Comparison of ENCODE assay signal across 8 cellular contexts in the genomic region with DNA sequence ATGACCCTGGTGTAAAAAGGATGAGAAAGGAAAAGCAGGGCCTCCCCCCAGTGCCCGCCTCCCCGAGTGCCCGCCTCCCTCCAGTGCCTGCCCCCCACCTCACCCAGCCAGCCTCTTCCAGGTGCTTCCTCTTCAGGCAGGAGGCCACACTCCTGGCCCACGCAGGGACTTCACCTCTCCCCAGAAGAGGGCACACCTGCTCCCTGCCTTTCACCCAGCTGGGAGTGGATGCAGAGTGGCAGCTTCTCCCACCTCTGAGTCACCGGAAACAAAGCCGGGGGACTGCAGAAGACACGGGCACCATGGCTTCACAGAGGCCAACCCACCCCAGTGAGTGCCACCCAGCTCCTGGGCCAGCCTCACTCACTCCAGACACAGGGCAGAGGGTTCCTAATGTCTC. TPM values are rescaled to one million over a fixed set of nuclear protein-coding genes. Genes with fewer than 3 reads are reported as not detected.
DNase-seq lines count a peak whose midpoint lies in the region; ATAC-seq and TF ChIP-seq lines count a peak whose summit lies in the region.

No MANE protein-coding gene starts in this region.

- ATAC-seq in WTC11 (peak; percentile 86), HG03432 (IDR thresholded peaks at IDR 0.05; ENCODE audit: unreplicated experiment) (no peak)

- no peak for TF ChIP-seq CTCF in MCF 10A (IDR thresholded peaks at IDR 0.05; ENCODE audit: unreplicated experiment)
- TF ChIP-seq CTCF in mammary epithelial cell (conservative IDR thresholded peaks at IDR 0.05 in 1 of 2, IDR thresholded peaks at IDR 0.05 in 1 of 2; ENCODE audit: extremely low read depth in 1 of 2, insufficient read depth in 1 of 2, low read depth in 1 of 2, low read length in 2 of 2), result peak in 1 of 2 donors; percentile 40
- no peak for TF ChIP-seq CTCF in WTC11 (IDR thresholded peaks at IDR 0.05)
- TF ChIP-seq CTCF in epithelial cell of esophagus (IDR thresholded peaks at IDR 0.05; ENCODE audit: insufficient read depth, low read depth, low read length, missing control alignments), result peak; percentile 22
- TF ChIP-seq CTCF in thyroid gland (IDR thresholded peaks at IDR 0.05), result peak in 2 of 6 experiments; percentile 22 to 27

- POLR2A ChIA-PET in MCF 10A (lab: Yijun Ruan, JAX), result no interaction called here
- POLR2A ChIA-PET in WTC11 (lab: Charles Lee), result no interaction called here

- no TSS peak for BruUV-seq in MCF 10A (replicated peaks; lab: Mats Ljungman, UMichigan)
- BruUV-seq in mammary epithelial cell (replicated peaks; lab: Mats Ljungman, UMichigan), result no TSS peak

- no peak for TF ChIP-seq POLR2A in thyroid gland (IDR thresholded peaks at IDR 0.05)

- in situ Hi-C loops in mammary epithelial cell (cut with MboI; ENCODE audit: low sequenced_read_pairs in 2 of 2), result loop anchor here (25.0 kb wide), 2 partner anchors 188 to 837 kb away; no protein-coding TSS in a partner anchor

- H3K4me1 Mint-ChIP-seq in MCF 10A (ENCODE audit: insufficient read depth, unreplicated experiment) (no peaks in the 10 kb centered on the region), WTC11 (peaks cover 19% of the 10 kb centered on the region)

- no peaks in the 10 kb centered on the region for H3K4me1 ChIP-seq in mammary epithelial cell (ENCODE audit: insufficient read depth, low read length)
- peaks cover 8 to 28% of the 10 kb centered on the region in 2 donors for H3K4me1 ChIP-seq in thyroid gland

- H3K9me3 ChIP-seq in mammary epithelial cell (replicated peaks; ENCODE audit: insufficient read depth, low read length), result no peaks in the 10 kb centered on the region
- no peaks in the 10 kb centered on the region for H3K9me3 ChIP-seq in thyroid gland

- H3K36me3 ChIP-seq in mammary epithelial cell (ENCODE audit: insufficient read depth, low read length), result no peaks in the 10 kb centered on the region
- H3K36me3 ChIP-seq in thyroid gland, result no peaks in the 10 kb centered on the region

- no peak overlapping the region for H3K4me3 ChIP-seq in mammary epithelial cell (replicated peaks in 1 of 3; ENCODE audit: insufficient read depth in 1 of 3, low read depth in 2 of 3, low read length in 3 of 3)
- no peak overlapping the region for H3K4me3 ChIP-seq in epithelial cell of esophagus (ENCODE audit: low read length)
- no peak overlapping the region for H3K4me3 ChIP-seq in thyroid gland (replicated peaks in 1 of 3)

- H3K27me3 Mint-ChIP-seq in MCF 10A (ENCODE audit: insufficient read depth, unreplicated experiment), result no peaks in the 10 kb centered on the region
- no peaks in the 10 kb centered on the region for H3K27me3 Mint-ChIP-seq in WTC11 (ENCODE audit: low read depth)

- H3K27ac Mint-ChIP-seq in MCF 10A (ENCODE audit: low read depth, unreplicated experiment) (no peak overlapping the region), WTC11 (no peak overlapping the region)

- dilution Hi-C loops in mammary epithelial cell (cut with HindIII; ENCODE audit: low sequenced_read_pairs), result no loop called here

- H3K27me3 ChIP-seq in mammary epithelial cell (ENCODE audit: insufficient read depth, low read length) (no peaks in the 10 kb centered on the region), thyroid gland (no peaks in the 10 kb centered on the region)

- no peak overlapping the region for H3K9ac ChIP-seq in mammary epithelial cell (ENCODE audit: insufficient read depth, low read length)

- no peaks in the 10 kb centered on the region for H4K20me1 ChIP-seq in mammary epithelial cell (ENCODE audit: insufficient read depth, low read length)

- H3K4me3 Mint-ChIP-seq in MCF 10A (ENCODE audit: unreplicated experiment) (no peak overlapping the region), WTC11 (no peak overlapping the region)

- CTCF ChIA-PET in MCF 10A (lab: Yijun Ruan, JAX), result no interaction called here
- CTCF ChIA-PET in mammary epithelial cell (lab: Charles Lee; ENCODE audit: low non-redundant PET), result no interaction called here
- CTCF ChIA-PET in WTC11 (lab: Charles Lee), result interaction anchor here (1.0 to 2.2 kb wide), 9 partner anchors 14 to 306 kb away, joined by 3 to 8 read pairs (median 4); no protein-coding TSS in a partner anchor

- H3K27ac ChIP-seq in mammary epithelial cell (ENCODE audit: insufficient read depth, low read depth, low read length), result no peak overlapping the region
- H3K27ac ChIP-seq in thyroid gland, result no peak overlapping the region

- H3K9me3 Mint-ChIP-seq in MCF 10A (ENCODE audit: unreplicated experiment), result no peaks in the 10 kb centered on the region
- peaks cover 3% of the 10 kb centered on the region for H3K9me3 Mint-ChIP-seq in WTC11

- H3K4me2 ChIP-seq in mammary epithelial cell (ENCODE audit: insufficient read depth, low read depth, low read length), result no peak overlapping the region

- H2AFZ ChIP-seq in mammary epithelial cell (ENCODE audit: low read depth, low read length), result no peak overlapping the region

- 81% methylated on average over 3 of the region's 7 CpGs for WGBS in mammary epithelial cell (ENCODE audit: low coverage, missing lambda C conversion rate)
- WGBS in thyroid gland, 2 donors, result 52 to 62% methylated on average over 4 of the region's 7 CpGs

- H3K79me2 ChIP-seq in mammary epithelial cell (ENCODE audit: insufficient read depth, low read length), result no peaks in the 10 kb centered on the region

- H3K36me3 Mint-ChIP-seq in MCF 10A (ENCODE audit: insufficient read depth, unreplicated experiment) (peaks cover 14% of the 10 kb centered on the region), WTC11 (no peaks in the 10 kb centered on the region)

- intact Hi-C loops in MCF 10A (cut with micrococcal nuclease), result no loop called here
- intact Hi-C loops in mammary epithelial cell (cut with micrococcal nuclease), result loop anchor here (1.0 kb wide), 1 partner anchor 19 kb away; no protein-coding TSS in a partner anchor
- intact Hi-C loops in thyroid gland (cut with DNase I), result no loop called here

- DNase-seq in MCF 10A (ENCODE audit: unreplicated experiment) (peak; percentile 59), mammary epithelial cell (no peak), WTC11 (ENCODE audit: low spot score) (peak; percentile 62), epithelial cell of esophagus (ENCODE audit: low read depth) (peak; percentile 39), thyroid gland (peak; percentile 14 to 39), islet precursor cell (no peak), NCI-H774 (lab: John Stamatoyannopoulos, UW) (no peak)

TF ChIP-seq in WTC11, 78 proteins besides CTCF, POLR2A, EP300 and RAD21 (continues in another document):
- TF ChIP-seq TP53 (CRISPR knock-in tag; IDR thresholded peaks at IDR 0.05) (no peak), KAT7 (CRISPR knock-in tag; IDR thresholded peaks at IDR 0.05; ENCODE audit: borderline replicate concordance) (no peak), JUN (CRISPR knock-in tag; IDR thresholded peaks at IDR 0.05) (no peak), IRF2 (CRISPR knock-in tag; IDR thresholded peaks at IDR 0.05; ENCODE audit: borderline replicate concordance, low read depth) (no peak), FOXJ3 (CRISPR knock-in tag; IDR thresholded peaks at IDR 0.05; ENCODE audit: borderline replicate concordance) (no peak), ZNF263 (CRISPR knock-in tag; IDR thresholded peaks at IDR 0.05; ENCODE audit: low read depth) (no peak)
- TF ChIP-seq, protein P1, sequence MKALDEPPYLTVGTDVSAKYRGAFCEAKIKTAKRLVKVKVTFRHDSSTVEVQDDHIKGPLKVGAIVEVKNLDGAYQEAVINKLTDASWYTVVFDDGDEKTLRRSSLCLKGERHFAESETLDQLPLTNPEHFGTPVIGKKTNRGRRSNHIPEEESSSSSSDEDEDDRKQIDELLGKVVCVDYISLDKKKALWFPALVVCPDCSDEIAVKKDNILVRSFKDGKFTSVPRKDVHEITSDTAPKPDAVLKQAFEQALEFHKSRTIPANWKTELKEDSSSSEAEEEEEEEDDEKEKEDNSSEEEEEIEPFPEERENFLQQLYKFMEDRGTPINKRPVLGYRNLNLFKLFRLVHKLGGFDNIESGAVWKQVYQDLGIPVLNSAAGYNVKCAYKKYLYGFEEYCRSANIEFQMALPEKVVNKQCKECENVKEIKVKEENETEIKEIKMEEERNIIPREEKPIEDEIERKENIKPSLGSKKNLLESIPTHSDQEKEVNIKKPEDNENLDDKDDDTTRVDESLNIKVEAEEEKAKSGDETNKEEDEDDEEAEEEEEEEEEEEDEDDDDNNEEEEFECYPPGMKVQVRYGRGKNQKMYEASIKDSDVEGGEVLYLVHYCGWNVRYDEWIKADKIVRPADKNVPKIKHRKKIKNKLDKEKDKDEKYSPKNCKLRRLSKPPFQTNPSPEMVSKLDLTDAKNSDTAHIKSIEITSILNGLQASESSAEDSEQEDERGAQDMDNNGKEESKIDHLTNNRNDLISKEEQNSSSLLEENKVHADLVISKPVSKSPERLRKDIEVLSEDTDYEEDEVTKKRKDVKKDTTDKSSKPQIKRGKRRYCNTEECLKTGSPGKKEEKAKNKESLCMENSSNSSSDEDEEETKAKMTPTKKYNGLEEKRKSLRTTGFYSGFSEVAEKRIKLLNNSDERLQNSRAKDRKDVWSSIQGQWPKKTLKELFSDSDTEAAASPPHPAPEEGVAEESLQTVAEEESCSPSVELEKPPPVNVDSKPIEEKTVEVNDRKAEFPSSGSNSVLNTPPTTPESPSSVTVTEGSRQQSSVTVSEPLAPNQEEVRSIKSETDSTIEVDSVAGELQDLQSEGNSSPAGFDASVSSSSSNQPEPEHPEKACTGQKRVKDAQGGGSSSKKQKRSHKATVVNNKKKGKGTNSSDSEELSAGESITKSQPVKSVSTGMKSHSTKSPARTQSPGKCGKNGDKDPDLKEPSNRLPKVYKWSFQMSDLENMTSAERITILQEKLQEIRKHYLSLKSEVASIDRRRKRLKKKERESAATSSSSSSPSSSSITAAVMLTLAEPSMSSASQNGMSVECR (CRISPR knock-in tag; IDR thresholded peaks at IDR 0.05; ENCODE audit: borderline replicate concordance), result no peak
- TF ChIP-seq, protein P2, sequence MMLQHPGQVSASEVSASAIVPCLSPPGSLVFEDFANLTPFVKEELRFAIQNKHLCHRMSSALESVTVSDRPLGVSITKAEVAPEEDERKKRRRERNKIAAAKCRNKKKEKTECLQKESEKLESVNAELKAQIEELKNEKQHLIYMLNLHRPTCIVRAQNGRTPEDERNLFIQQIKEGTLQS (CRISPR knock-in tag; conservative IDR thresholded peaks at IDR 0.05), result no peak

RNA-seq across cellular contexts. Expression of a gene that starts 16.1 kb away (rescaled TPM):
- total RNA-seq in MCF 10A (2022), result 31.8 and 34.0 TPM in 2 replicates
- 10 to 100 TPM; 51.8 to 54.8 TPM for total RNA-seq in mammary epithelial cell
- polyA plus RNA-seq in mammary epithelial cell, result 13.7 TPM
- 41.0 TPM for polyA minus RNA-seq in mammary epithelial cell
- total RNA-seq in WTC11 (2021), result 18.4 to 28.1 TPM (median 20.3 TPM) in 3 replicates
- total RNA-seq in thyroid gland, result 10 to 100 TPM; 29.9 to 58.0 (median 43.8) TPM

Comparison
In these comparisons a context has a peak if more than half of its experiments do, and no peak if none do; other contexts are left out.
1. DNase-seq: peak in MCF 10A (single experiment), WTC11 (single experiment), epithelial cell of esophagus (single experiment) and thyroid gland (2 of 2); none in mammary epithelial cell (single experiment), islet precursor cell (single experiment) and NCI-H774 (single experiment).